ENCODE assay signal across 14 cellular contexts in the genomic region with DNA sequence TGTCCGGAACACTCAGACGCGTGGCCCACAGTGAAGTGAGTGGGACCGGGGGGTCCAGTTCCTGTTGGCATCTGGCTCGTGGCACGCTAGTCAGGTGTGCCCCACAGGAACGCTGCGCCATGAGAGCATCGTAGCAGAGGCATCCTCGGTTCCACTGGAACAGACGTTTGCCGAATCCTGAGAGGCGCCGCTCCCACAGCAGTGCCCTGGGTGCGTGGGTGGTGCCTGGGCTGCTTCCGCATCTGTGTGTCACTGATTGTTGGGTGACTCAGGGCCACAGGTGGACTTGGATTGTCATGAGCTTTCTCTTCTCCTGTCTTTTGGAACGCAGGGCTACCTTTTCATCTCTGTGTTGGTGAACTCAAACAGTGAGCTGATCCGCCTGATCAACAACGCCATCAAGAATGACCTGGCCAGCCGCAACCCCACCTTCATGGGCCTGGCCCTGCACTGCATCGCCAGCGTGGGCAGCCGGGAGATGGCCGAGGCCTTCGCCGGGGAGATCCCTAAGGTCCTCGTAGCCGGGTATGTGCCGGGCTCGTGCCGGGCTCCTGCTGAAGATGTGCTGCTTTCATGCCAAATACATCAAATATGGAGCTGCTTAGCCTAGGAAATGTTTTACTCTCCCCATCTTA. TPM values are rescaled to one million over a fixed set of nuclear protein-coding genes. Genes with fewer than 3 reads are reported as not detected.
DNase-seq lines count a peak whose midpoint lies in the region; ATAC-seq and TF ChIP-seq lines count a peak whose summit lies in the region.
"Had no signal": no experiment of that assay in that cellular context is flagged by ENCODE, and none has a peak within 500 bp of the region (broad histone marks: within the 10 kb centered on the region; RNA-seq: fewer than 3 reads in every experiment).

No MANE protein-coding gene starts in this region.

- H3K4me3 ChIP-seq in naive thymus-derived CD4-positive, alpha-beta T cell (ENCODE audit: low read length), result no peak overlapping the region

- CTCF ChIA-PET in naive thymus-derived CD4-positive, alpha-beta T cell (lab: Charles Lee), result no interaction called here

- ATAC-seq in natural killer cell, result no peak
- ATAC-seq in natural killer cell treated with Interleukin-12 subunit alpha and Interleukin-12 subunit beta and Interleukin-15 and Interleukin-18, amount 100 ng/mL, for 72 hours, result no peak
- no peak for ATAC-seq in naive thymus-derived CD4-positive, alpha-beta T cell
- ATAC-seq in HG02798 (IDR thresholded peaks at IDR 0.05; ENCODE audit: poor library complexity, unreplicated experiment), result no peak
- ATAC-seq in GM21786 (IDR thresholded peaks at IDR 0.05; ENCODE audit: unreplicated experiment), result no peak

- no peak for TF ChIP-seq CTCF in natural killer cell (IDR thresholded peaks at IDR 0.05)

- H3K4me1 ChIP-seq in naive thymus-derived CD4-positive, alpha-beta T cell (ENCODE audit: control insufficient read depth in 2 of 2, insufficient read depth in 2 of 2, low read length in 2 of 2), result peaks cover 12 to 14% of the 10 kb centered on the region in 2 donors

- H3K4me3 Mint-ChIP-seq in natural killer cell, result peak overlapping the region; percentile 42
- H3K4me3 Mint-ChIP-seq in natural killer cell treated with Interleukin-12 subunit alpha and Interleukin-12 subunit beta and Interleukin-15 and Interleukin-18, amount 100 ng/mL, for 72 hours, result no peak overlapping the region
- H3K4me3 Mint-ChIP-seq in naive thymus-derived CD4-positive, alpha-beta T cell, result no peak overlapping the region

- H3K36me3 ChIP-seq in naive thymus-derived CD4-positive, alpha-beta T cell (ENCODE audit: control insufficient read depth in 2 of 3, insufficient read depth in 3 of 3, low read length in 3 of 3), result peaks cover 0 to 54% (median 4%) of the 10 kb centered on the region in 3 experiments

- intact Hi-C loops in natural killer cell (cut with micrococcal nuclease), result no loop called here
- intact Hi-C loops in naive thymus-derived CD4-positive, alpha-beta T cell (cut with micrococcal nuclease), result loop anchor here (2.0 to 5.0 kb wide), 3 partner anchors 45 to 125 kb away; a partner anchor contains a TSS

- H3K27ac ChIP-seq in naive thymus-derived CD4-positive, alpha-beta T cell (ENCODE audit: low read depth, low read length), result no peak overlapping the region

- no peaks in the 10 kb centered on the region for H3K9me3 Mint-ChIP-seq in natural killer cell
- H3K9me3 Mint-ChIP-seq in natural killer cell treated with Interleukin-12 subunit alpha and Interleukin-12 subunit beta and Interleukin-15 and Interleukin-18, amount 100 ng/mL, for 72 hours, result no peaks in the 10 kb centered on the region
- no peaks in the 10 kb centered on the region for H3K9me3 Mint-ChIP-seq in naive thymus-derived CD4-positive, alpha-beta T cell

- no peak for DNase-seq in natural killer cell
- DNase-seq in natural killer cell treated with Interleukin-12 subunit alpha and Interleukin-12 subunit beta and Interleukin-15 and Interleukin-18, amount 100 ng/mL, for 72 hours (ENCODE audit: low spot score), result no peak
- peak; percentile 79 for DNase-seq in SW480 (ENCODE audit: low spot score)
- DNase-seq in naive thymus-derived CD4-positive, alpha-beta T cell, result no peak
- DNase-seq in cerebellar nuclear complex (lab: John Stamatoyannopoulos, UW), result no peak
- DNase-seq: C1 segment of cervical spinal cord, Calu3, HCEC 1CT, KBM-7, NCI-H1436 treated with DMSO at 0.1 percent for 48 hours, NCI-H2029 treated with DMSO at 0.1 percent for 48 hours, NCI-H510A treated with DMSO at 0.1 percent for 48 hours had no signal

- H3K27ac Mint-ChIP-seq in natural killer cell, result peak overlapping the region in 1 of 2 donors; percentile 90
- H3K27ac Mint-ChIP-seq in natural killer cell treated with Interleukin-12 subunit alpha and Interleukin-12 subunit beta and Interleukin-15 and Interleukin-18, amount 100 ng/mL, for 72 hours, result no peak overlapping the region
- peak overlapping the region in 6 of 9 donors; percentile 69 to 95 (median 86) for H3K27ac Mint-ChIP-seq in naive thymus-derived CD4-positive, alpha-beta T cell

- H3K27me3 ChIP-seq in naive thymus-derived CD4-positive, alpha-beta T cell (ENCODE audit: control insufficient read depth in 2 of 2, insufficient read depth in 2 of 2, low read length in 2 of 2), result no peaks in the 10 kb centered on the region

- H3K9me3 ChIP-seq in naive thymus-derived CD4-positive, alpha-beta T cell (ENCODE audit: control insufficient read depth in 2 of 3, low read length in 3 of 3), result no peaks in the 10 kb centered on the region

- H3K27me3 Mint-ChIP-seq in natural killer cell (ENCODE audit: low read depth in 2 of 2), result no peaks in the 10 kb centered on the region
- no peaks in the 10 kb centered on the region for H3K27me3 Mint-ChIP-seq in natural killer cell treated with Interleukin-12 subunit alpha and Interleukin-12 subunit beta and Interleukin-15 and Interleukin-18, amount 100 ng/mL, for 72 hours
- no peaks in the 10 kb centered on the region for H3K27me3 Mint-ChIP-seq in naive thymus-derived CD4-positive, alpha-beta T cell

- POLR2A ChIA-PET in naive thymus-derived CD4-positive, alpha-beta T cell (lab: Charles Lee), result no interaction called here

- peaks cover 46 to 52% of the 10 kb centered on the region in 2 donors for H3K4me1 Mint-ChIP-seq in natural killer cell
- H3K4me1 Mint-ChIP-seq in natural killer cell treated with Interleukin-12 subunit alpha and Interleukin-12 subunit beta and Interleukin-15 and Interleukin-18, amount 100 ng/mL, for 72 hours (ENCODE audit: low read depth in 2 of 2), result peaks cover 15 to 50% of the 10 kb centered on the region in 2 donors
- peaks cover 22 to 51% (median 39%) of the 10 kb centered on the region in 7 donors for H3K4me1 Mint-ChIP-seq in naive thymus-derived CD4-positive, alpha-beta T cell

- H3K36me3 Mint-ChIP-seq in natural killer cell, result no peaks in the 10 kb centered on the region
- H3K36me3 Mint-ChIP-seq in natural killer cell treated with Interleukin-12 subunit alpha and Interleukin-12 subunit beta and Interleukin-15 and Interleukin-18, amount 100 ng/mL, for 72 hours, result no peaks in the 10 kb centered on the region
- H3K36me3 Mint-ChIP-seq in naive thymus-derived CD4-positive, alpha-beta T cell, result peaks cover 0 to 27% (median 6%) of the 10 kb centered on the region in 5 donors

RNA-seq across cellular contexts. Expression of a gene that starts 46.2 kb away (rescaled TPM):
- total RNA-seq in natural killer cell, result 100 to 1,000 TPM in 1 of 3 donors, 10 to 100 TPM in 2; 57.2 to 120 (median 82.9) TPM
- 10 to 100 TPM; 51.6 to 75.1 TPM for total RNA-seq in natural killer cell treated with Interleukin-12 subunit alpha and Interleukin-12 subunit beta and Interleukin-15 and Interleukin-18, amount 100 ng/mL, for 72 hours
- 10 to 100 TPM; 70.1 to 93.3 (median 86.4) TPM for total RNA-seq in naive thymus-derived CD4-positive, alpha-beta T cell
- polyA plus RNA-seq in naive thymus-derived CD4-positive, alpha-beta T cell, result 10 to 100 TPM in 1 of 2 donors, 1 to 10 TPM in 1; 8.7 to 10.7 TPM

Comparison
In these comparisons a context has a peak if more than half of its experiments do, and no peak if none do; other contexts are left out.
1. H3K27ac Mint-ChIP-seq: peak in naive thymus-derived CD4-positive, alpha-beta T cell (6 of 9); none in natural killer cell treated with Interleukin-12 subunit alpha and Interleukin-12 subunit beta and Interleukin-15 and Interleukin-18, amount 100 ng/mL, for 72 hours (0 of 2).